Comparison of ENCODE assay signal across 8 cellular contexts in the genomic region with DNA sequence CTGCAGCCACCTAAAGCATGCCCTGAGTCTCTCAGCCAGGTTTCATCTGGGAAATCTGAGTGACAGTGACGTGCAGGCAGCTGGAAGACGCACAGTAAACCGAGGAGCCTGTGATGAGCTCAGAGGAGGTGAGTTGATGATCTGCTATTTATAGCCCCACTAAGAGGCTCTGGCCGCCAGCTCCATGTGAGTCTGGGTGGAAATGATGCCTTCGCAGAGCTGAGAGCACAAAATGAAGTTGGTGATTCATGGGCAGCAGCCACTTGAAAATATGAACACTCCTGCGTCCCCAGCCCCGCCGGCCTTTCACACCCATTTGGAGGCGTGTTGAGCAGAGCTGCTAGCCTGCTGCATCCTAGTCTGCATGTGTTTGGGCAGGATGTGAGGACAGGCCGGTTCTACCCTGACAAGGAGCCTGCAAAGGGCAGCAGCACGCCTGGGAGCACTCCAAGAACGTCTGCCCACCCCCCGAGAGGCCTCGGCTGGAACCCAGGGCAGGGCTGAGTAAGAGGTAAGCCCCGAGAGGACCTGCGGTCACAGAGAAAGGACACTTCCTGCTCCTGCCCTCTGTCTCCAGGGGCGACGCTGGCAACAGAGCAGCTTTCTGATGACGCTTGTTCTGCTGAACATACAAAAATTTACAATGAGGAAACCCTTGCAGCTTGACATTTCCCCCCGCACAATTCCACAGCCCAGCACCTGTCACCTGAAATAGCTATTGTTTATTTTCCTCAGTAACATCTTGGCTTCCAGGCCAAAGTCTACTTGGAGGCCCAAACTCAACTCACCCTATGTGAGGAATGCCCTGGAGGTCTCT. TPM values are rescaled to one million over a fixed set of nuclear protein-coding genes. Genes with fewer than 3 reads are reported as not detected.
DNase-seq lines count a peak whose midpoint lies in the region; ATAC-seq and TF ChIP-seq lines count a peak whose summit lies in the region.

No MANE protein-coding gene starts in this region.

- TF ChIP-seq CTCF in BJ (IDR thresholded peaks at IDR 0.05; ENCODE audit: insufficient read depth, low read depth, low read length), result no peak
- TF ChIP-seq CTCF in RWPE1 (conservative IDR thresholded peaks at IDR 0.05; ENCODE audit: low read depth), result no peak
- TF ChIP-seq CTCF in sigmoid colon (IDR thresholded peaks at IDR 0.05), result no peak

- H3K36me3 Mint-ChIP-seq in activated naive CD4-positive, alpha-beta T cell treated with anti-CD3 and anti-CD28 coated beads, Interleukin-2, amount 50 U/mL, for 24 hours, result no peaks in the 10 kb centered on the region

- DNase-seq in BJ (ENCODE audit: low read depth) (peak; percentile 77), RWPE1 (ENCODE audit: low spot score) (peak; percentile 79), cardiac septum (ENCODE audit: low spot score) (peak; percentile 80), sigmoid colon (peak; percentile 82), NCI-H2171 treated with DMSO at 0.1 percent for 48 hours (lab: John Stamatoyannopoulos, UW) (no peak)

- no peaks in the 10 kb centered on the region for H3K27me3 Mint-ChIP-seq in activated naive CD4-positive, alpha-beta T cell treated with anti-CD3 and anti-CD28 coated beads, Interleukin-2, amount 50 U/mL, for 24 hours

- peaks cover 16% of the 10 kb centered on the region for H3K4me1 Mint-ChIP-seq in activated naive CD4-positive, alpha-beta T cell treated with anti-CD3 and anti-CD28 coated beads, Interleukin-2, amount 50 U/mL, for 24 hours

- peaks cover 0 to 39% (median 38%) of the 10 kb centered on the region in 4 donors for H3K4me1 ChIP-seq in sigmoid colon

- no peaks in the 10 kb centered on the region for H3K9me3 Mint-ChIP-seq in activated naive CD4-positive, alpha-beta T cell treated with anti-CD3 and anti-CD28 coated beads, Interleukin-2, amount 50 U/mL, for 24 hours

- intact Hi-C loops in cardiac septum (cut with DNase I), result loop anchor here (2.0 kb wide), 1 partner anchor 24 kb away; no protein-coding TSS in a partner anchor
- intact Hi-C loops in sigmoid colon (cut with DNase I), result no loop called here

- H3K4me3 ChIP-seq in BJ (ENCODE audit: low read depth, low read length) (no peak overlapping the region), sigmoid colon (no peak overlapping the region)

- POLR2A ChIA-PET in BJ (lab: Charles Lee) (no interaction called here), RWPE1 (lab: Yijun Ruan, JAX; ENCODE audit: low non-redundant PET) (interaction anchor here (0.6 to 1.5 kb wide), 4 partner anchors 10 to 65 kb away, joined by 3 to 6 read pairs (median 4); partner anchors contain the start of gene CDKN2AIPNL)

- H3K27ac ChIP-seq in RWPE1 (peak overlapping the region; percentile 93), sigmoid colon (peak overlapping the region; percentile 22 to 85 (median 81))

- H3K27me3 ChIP-seq in BJ (ENCODE audit: control insufficient read depth, insufficient read depth, low read length) (no peaks in the 10 kb centered on the region), sigmoid colon (no peaks in the 10 kb centered on the region)

- peak overlapping the region; percentile 33 for H3K4me3 Mint-ChIP-seq in activated naive CD4-positive, alpha-beta T cell treated with anti-CD3 and anti-CD28 coated beads, Interleukin-2, amount 50 U/mL, for 24 hours

- H3K9me3 ChIP-seq in sigmoid colon, result no peaks in the 10 kb centered on the region

- 3 to 18% methylated on average over 20 of the region's 20 CpGs for WGBS in sigmoid colon, 2 donors

- TF ChIP-seq POLR2A in sigmoid colon (IDR thresholded peaks at IDR 0.05), result no peak

- peak in 1 of 4 donors; percentile 50 for TF ChIP-seq EP300 in sigmoid colon (IDR thresholded peaks at IDR 0.05)

- CTCF ChIA-PET in BJ (lab: Yijun Ruan, JAX), result interaction anchor here (1.1 to 2.2 kb wide), 4 partner anchors 13 to 150 kb away, joined by 3 to 10 read pairs (median 4); partner anchors contain the start of gene CDKN2AIPNL
- CTCF ChIA-PET in RWPE1 (lab: Yijun Ruan, JAX), result interaction anchor here (0.6 to 1.7 kb wide), 5 partner anchors 17 to 91 kb away, joined by 3 to 8 read pairs (median 4); partner anchors contain the start of genes CDKN2AIPNL and UBE2B

- H3K27ac Mint-ChIP-seq in activated naive CD4-positive, alpha-beta T cell treated with anti-CD3 and anti-CD28 coated beads, Interleukin-2, amount 50 U/mL, for 24 hours, result peak overlapping the region; percentile 11

- ATAC-seq in GM19395 (IDR thresholded peaks at IDR 0.05; ENCODE audit: unreplicated experiment) (peak; percentile 82), HG03469 (IDR thresholded peaks at IDR 0.05; ENCODE audit: unreplicated experiment) (peak; percentile 53)

- H3K36me3 ChIP-seq in BJ (ENCODE audit: control insufficient read depth, insufficient read depth, low read length) (no peaks in the 10 kb centered on the region), sigmoid colon (no peaks in the 10 kb centered on the region)

RNA-seq across cellular contexts. Expression of gene CDKN2AIPNL, which starts 25.1 kb away (rescaled TPM):
- polyA plus RNA-seq in BJ (2011; rRNA removed) (10.5 and 18.9 TPM in 2 replicates), sigmoid colon (10 to 100 TPM; 20.4 to 42.5 (median 27.2) TPM)
- 2.5 and 4.3 TPM in 2 replicates for polyA minus RNA-seq in BJ (2011; rRNA and poly(A)+ RNA removed)
- total RNA-seq in cardiac septum (27.2 TPM), sigmoid colon (10 to 100 TPM; 18.9 to 28.5 (median 21.3) TPM)
